Comparison of ENCODE assay signal across 10 cellular contexts in the genomic region with DNA sequence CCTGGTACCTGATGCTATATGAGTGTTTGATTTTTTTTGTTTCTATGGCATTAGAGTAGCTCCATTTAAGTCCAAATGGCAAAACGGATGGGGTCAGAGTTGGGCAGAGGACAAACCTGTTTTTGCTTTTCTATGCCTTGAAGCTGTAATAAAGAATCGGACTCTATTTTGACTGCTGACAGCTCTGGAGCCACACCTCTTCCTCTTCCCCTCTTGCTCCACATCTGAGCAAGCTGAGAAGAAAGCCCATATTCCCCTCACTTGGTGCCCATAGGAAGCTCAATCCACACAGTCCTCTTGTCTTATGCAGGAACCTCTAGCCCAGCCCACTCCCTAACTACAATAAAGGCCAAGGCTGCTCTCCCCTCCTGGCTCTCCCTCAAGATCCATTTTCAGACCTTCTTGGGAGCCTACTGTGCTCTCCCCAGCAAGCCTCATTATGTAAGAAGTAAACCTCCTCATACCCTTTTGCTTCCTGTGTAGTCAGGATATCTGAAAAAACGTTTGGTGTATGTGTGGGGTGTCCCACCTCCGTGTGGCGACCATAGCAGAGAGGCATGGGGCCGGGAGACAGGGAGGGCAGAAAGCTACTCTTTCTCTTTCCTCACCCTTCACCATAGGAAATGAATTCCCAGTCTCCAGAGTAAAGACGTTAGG. TPM values are rescaled to one million over a fixed set of nuclear protein-coding genes. Genes with fewer than 3 reads are reported as not detected.
A peak's percentile ranks its signal among the peaks of the same experiment; 100 is the strongest.
DNase-seq lines count a peak whose midpoint lies in the region; ATAC-seq, FAIRE-seq and TF ChIP-seq lines count a peak whose summit lies in the region.
"Had no signal": no experiment of that assay in that cellular context is flagged by ENCODE, and none has a peak within 500 bp of the region (broad histone marks: within the 10 kb centered on the region; RNA-seq: fewer than 3 reads in every experiment).

No MANE protein-coding gene starts in this region.

- CTCF ChIA-PET in T-cell (lab: Charles Lee), result interaction anchor here in 1 of 2 donors (1.0 kb wide), 1 partner anchor 18 kb away, joined by 3 read pairs; no protein-coding TSS in a partner anchor

- H3K27ac ChIP-seq in HL-60 (replicated peaks), result peak overlapping the region; percentile 72
- no peak overlapping the region for H3K27ac ChIP-seq in substantia nigra (ENCODE audit: low read depth, low read length, poor library complexity, severe bottlenecking)
- H3K27ac ChIP-seq: pancreas had no signal

- TF ChIP-seq CTCF in HL-60 (IDR thresholded peaks at IDR 0.05; ENCODE audit: insufficient read depth, low read length) (no peak), fibroblast of pulmonary artery (IDR thresholded peaks at IDR 0.05; ENCODE audit: low read length, missing control alignments) (no peak)

- peak overlapping the region; percentile 22 to 77 (median 56) for H3K4me3 Mint-ChIP-seq in T-cell

- H3K27ac Mint-ChIP-seq in T-cell, result peak overlapping the region; percentile 51 to 93

- no peak overlapping the region for H3K4me3 ChIP-seq in HL-60 (replicated peaks; ENCODE audit: insufficient read depth, low read length)
- no peak overlapping the region for H3K4me3 ChIP-seq in fibroblast of pulmonary artery (replicated peaks; ENCODE audit: low read depth, low read length)
- H3K4me3 ChIP-seq: pancreas had no signal

- DNase-seq in CD1c-positive myeloid dendritic cell (ENCODE audit: extremely low spot score), result peak; percentile 49
- DNase-seq in HL-60 (ENCODE audit: low read depth in 1 of 2, low spot score in 1 of 2), result peak; percentile 52 to 68
- peak in 1 of 34 experiments; percentile 18 for DNase-seq in T-cell
- peak; percentile 41 for DNase-seq in fibroblast of pulmonary artery (ENCODE audit: low read depth)
- DNase-seq in NCI-H187 (lab: John Stamatoyannopoulos, UW), result no peak
- DNase-seq in GM19239 (ENCODE audit: insufficient read length, low spot score), result no peak
- no peak for DNase-seq in substantia nigra (lab: John Stamatoyannopoulos, UW)
- DNase-seq in HUDEP-2 (lab: John Stamatoyannopoulos, UW; ENCODE audit: unreplicated experiment in 76 of 76), result no peak

- H3K36me3 Mint-ChIP-seq in T-cell, result peaks cover 1% of the 10 kb centered on the region

- POLR2A ChIA-PET in T-cell (lab: Charles Lee), result no interaction called here

- no peaks in the 10 kb centered on the region for H3K27me3 Mint-ChIP-seq in T-cell

- H3K27me3 ChIP-seq in HL-60 (ENCODE audit: insufficient read depth, poor library complexity, severe bottlenecking), result no peaks in the 10 kb centered on the region
- H3K27me3 ChIP-seq: pancreas had no signal

- peaks cover 36 to 38% (median 37%) of the 10 kb centered on the region in 3 donors for H3K4me1 Mint-ChIP-seq in T-cell

- peak; percentile 39 to 72 (median 52) for ATAC-seq in T-cell (replicated peaks in 1 of 4)

- no peaks in the 10 kb centered on the region for H3K9me3 Mint-ChIP-seq in T-cell

- FAIRE-seq in GM19239 (lab: Jason Lieb, UNC), result no peak
- FAIRE-seq: GM18507, pancreas had no signal

RNA-seq across cellular contexts. Expression of gene RAPGEF4, which starts 42.0 kb away (rescaled TPM):
- total RNA-seq in T-cell, result 1 to 10 TPM in 1 of 5 donors, under 1 TPM in 4; 0.18 to 2.5 (median 0.38) TPM

Comparison
In these comparisons a context has a peak if more than half of its experiments do, and no peak if none do; other contexts are left out.
1. DNase-seq: peak in CD1c-positive myeloid dendritic cell (single experiment), HL-60 (2 of 2) and fibroblast of pulmonary artery (single experiment); none in NCI-H187 (0 of 2), GM19239 (single experiment), substantia nigra (0 of 49) and HUDEP-2 (0 of 76).